Comparison of ENCODE assay signal across 1 cellular context in genomic region chr4:111798840-111799239, GRCh38.
TF ChIP-seq lines count a peak whose summit lies in the region.

No MANE protein-coding gene starts in this region.

TF ChIP-seq in HCT116, 20 proteins besides CTCF, POLR2A, EP300 and RAD21:
- TF ChIP-seq ZBTB33 (IDR thresholded peaks at IDR 0.05; ENCODE audit: extremely low read depth, insufficient replicate concordance, low read length) = no peak
